In genomic region chr2:133053541-133053940, GRCh38 we compare ENCODE assay signal across 16 cellular contexts.
DNase-seq lines count a peak whose midpoint lies in the region; ATAC-seq and TF ChIP-seq lines count a peak whose summit lies in the region.
"Had no signal": no experiment of that assay in that cellular context is flagged by ENCODE, and none has a peak within 500 bp of the region (broad histone marks: within the 10 kb centered on the region; RNA-seq: fewer than 3 reads in every experiment).

No MANE protein-coding gene starts in this region.

- no peak overlapping the region for H2AFZ ChIP-seq in osteoblast (ENCODE audit: low read length)
- H2AFZ ChIP-seq: GM23248 had no signal

- H3K4me3 Mint-ChIP-seq in brain, result peak overlapping the region in 1 of 5 experiments; percentile 2
- H3K4me3 Mint-ChIP-seq: B cell; CD4-positive, alpha-beta T cell had no signal

- H3K36me3 Mint-ChIP-seq in brain, result no peaks in the 10 kb centered on the region

- H3K9me3 Mint-ChIP-seq in brain, result no peaks in the 10 kb centered on the region

- peak overlapping the region in 3 of 5 experiments; percentile 9 to 59 (median 33) for H3K27ac Mint-ChIP-seq in brain
- H3K27ac Mint-ChIP-seq: B cell; CD4-positive, alpha-beta T cell had no signal

- H3K9me3 ChIP-seq in osteoblast (ENCODE audit: low read depth, low read length) (no peaks in the 10 kb centered on the region), WERI-Rb-1 (ENCODE audit: severe bottlenecking) (no peaks in the 10 kb centered on the region)

- peak; percentile 50 for DNase-seq in NCI-H82 treated with DMSO at 0.1 percent for 48 hours (lab: John Stamatoyannopoulos, UW; ENCODE audit: unreplicated experiment)
- DNase-seq in osteoblast (ENCODE audit: insufficient read length, low spot score, missing footprints), result peak; percentile 25
- DNase-seq in NCI-H2081 (lab: John Stamatoyannopoulos, UW), result no peak
- no peak for DNase-seq in WERI-Rb-1
- DNase-seq: C1 segment of cervical spinal cord; Calu3; CD4-positive, alpha-beta T cell; DMS79; H7 had no signal

- no peak for TF ChIP-seq CTCF in brain (conservative IDR thresholded peaks at IDR 0.05)
- TF ChIP-seq CTCF in osteoblast (IDR thresholded peaks at IDR 0.05; ENCODE audit: extremely low read depth, low read depth, low read length), result no peak
- TF ChIP-seq CTCF in WERI-Rb-1 (IDR thresholded peaks at IDR 0.05; ENCODE audit: low read depth, low read length), result no peak

- H3K27ac ChIP-seq in osteoblast (ENCODE audit: low read depth, low read length) (no peak overlapping the region), WERI-Rb-1 (no peak overlapping the region)
- H3K27ac ChIP-seq: GM23248 had no signal

- H3K4me1 ChIP-seq in osteoblast (ENCODE audit: insufficient read depth, low read length), result no peaks in the 10 kb centered on the region

- no peaks in the 10 kb centered on the region for H3K79me2 ChIP-seq in osteoblast (ENCODE audit: insufficient read depth, low read length)

- H3K4me3 ChIP-seq in osteoblast (ENCODE audit: insufficient read depth, low read length), result no peak overlapping the region
- H3K4me3 ChIP-seq in WERI-Rb-1 (ENCODE audit: low read depth, low read length), result no peak overlapping the region
- H3K4me3 ChIP-seq: GM12878, GM23248 had no signal

- no peak overlapping the region for H3K4me2 ChIP-seq in osteoblast (ENCODE audit: insufficient read depth, low read length)

- no peak for ATAC-seq in HG03097 (IDR thresholded peaks at IDR 0.05; ENCODE audit: low FRiP score, unreplicated experiment)
- ATAC-seq in GM18511 (IDR thresholded peaks at IDR 0.05; ENCODE audit: unreplicated experiment), result no peak
- ATAC-seq: GM12878, HepG2 had no signal

- no peaks in the 10 kb centered on the region for H3K27me3 Mint-ChIP-seq in brain
- H3K27me3 Mint-ChIP-seq: B cell; CD4-positive, alpha-beta T cell had no signal

- peaks cover 11% of the 10 kb centered on the region for H3K4me1 Mint-ChIP-seq in brain
- H3K4me1 Mint-ChIP-seq: B cell had no signal

- H3K36me3 ChIP-seq in osteoblast (ENCODE audit: insufficient read depth, low read length) (no peaks in the 10 kb centered on the region), WERI-Rb-1 (no peaks in the 10 kb centered on the region)

- H4K20me1 ChIP-seq in osteoblast (ENCODE audit: insufficient read depth, low read length), result no peaks in the 10 kb centered on the region

- no peaks in the 10 kb centered on the region for H3K27me3 ChIP-seq in osteoblast (ENCODE audit: insufficient read depth, low read length)
- H3K27me3 ChIP-seq in WERI-Rb-1 (ENCODE audit: insufficient read depth, low read depth, severe bottlenecking), result no peaks in the 10 kb centered on the region

Comparison
In these comparisons a context has a peak if more than half of its experiments do, and no peak if none do; other contexts are left out.
1. DNase-seq: peak in NCI-H82 treated with DMSO at 0.1 percent for 48 hours (single experiment) and osteoblast (single experiment); none in NCI-H2081 (0 of 2) and WERI-Rb-1 (single experiment).